Comparison of ENCODE assay signal across 8 cellular contexts in the genomic region with DNA sequence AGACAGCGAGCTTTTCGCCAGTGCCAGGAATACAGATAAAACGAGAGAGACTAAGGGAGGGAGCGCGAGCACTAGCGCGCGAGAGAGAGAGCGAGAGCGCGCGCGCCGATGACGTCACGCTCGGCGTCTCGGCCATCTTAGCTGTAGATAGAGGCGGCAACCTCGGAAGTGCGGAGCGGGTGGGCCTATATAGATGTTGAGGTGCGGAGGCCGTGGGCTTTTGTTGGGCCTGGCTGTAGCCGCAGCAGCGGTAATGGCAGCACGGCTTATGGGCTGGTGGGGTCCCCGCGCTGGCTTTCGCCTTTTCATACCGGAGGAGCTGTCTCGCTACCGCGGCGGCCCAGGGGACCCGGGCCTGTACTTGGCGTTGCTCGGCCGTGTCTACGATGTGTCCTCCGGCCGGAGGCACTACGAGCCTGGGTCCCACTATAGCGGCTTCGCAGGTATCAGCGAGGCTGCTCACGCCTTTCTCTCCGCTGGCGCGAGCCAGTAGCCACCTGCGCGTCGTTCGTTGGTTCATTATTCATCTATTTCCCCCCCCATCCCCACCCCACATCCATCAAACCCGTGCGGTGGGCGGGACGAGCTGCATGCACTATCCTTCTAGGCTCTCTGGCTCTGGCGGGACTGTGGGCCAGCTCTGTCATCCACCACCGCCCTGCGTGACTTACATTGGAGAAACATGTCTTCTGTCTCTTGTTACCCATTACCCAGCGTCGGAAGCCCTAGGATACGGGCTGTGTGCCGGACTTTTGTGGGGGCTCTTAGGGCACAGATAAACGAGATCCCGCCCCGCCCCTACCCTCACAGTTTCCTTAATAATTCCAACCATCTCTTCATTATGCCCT. TPM values are rescaled to one million over a fixed set of nuclear protein-coding genes. Genes with fewer than 3 reads are reported as not detected.
DNase-seq lines count a peak whose midpoint lies in the region; ATAC-seq and TF ChIP-seq lines count a peak whose summit lies in the region.

No MANE protein-coding gene starts in this region.

- no peaks in the 10 kb centered on the region for H3K36me3 ChIP-seq in SU-DHL-6 (ENCODE audit: low read length)
- H3K36me3 ChIP-seq in ovary = no peaks in the 10 kb centered on the region
- peaks cover 5% of the 10 kb centered on the region for H3K36me3 ChIP-seq in thymus (ENCODE audit: control insufficient read depth, insufficient read depth)

- WGBS in ovary, 3 donors = 0 to 1% (median 1%) methylated on average over 69 of the region's 69 CpGs
- WGBS in thymus = 2% methylated on average over 69 of the region's 69 CpGs

- H3K27me3 ChIP-seq in SU-DHL-6 (ENCODE audit: low read length) = no peaks in the 10 kb centered on the region
- no peaks in the 10 kb centered on the region for H3K27me3 ChIP-seq in ovary
- no peaks in the 10 kb centered on the region for H3K27me3 ChIP-seq in thymus (ENCODE audit: control insufficient read depth, insufficient read depth)

- H3K79me2 ChIP-seq in SU-DHL-6 (ENCODE audit: insufficient read depth, low read length) = peaks cover 40% of the 10 kb centered on the region

- no peaks in the 10 kb centered on the region for H3K9me3 ChIP-seq in SU-DHL-6 (ENCODE audit: insufficient read depth, low read length)
- H3K9me3 ChIP-seq in ovary = no peaks in the 10 kb centered on the region
- no peaks in the 10 kb centered on the region for H3K9me3 ChIP-seq in thymus (ENCODE audit: control insufficient read depth)

- H4K20me1 ChIP-seq in SU-DHL-6 (ENCODE audit: low read depth, low read length) = peaks cover 3% of the 10 kb centered on the region; the same call in 1 of the 2 replicates

- H3K9me2 ChIP-seq in SU-DHL-6 (replicated peaks; ENCODE audit: insufficient read depth, low read length) = no peaks in the 10 kb centered on the region

- peak; percentile 94 for TF ChIP-seq POLR2A in ovary (IDR thresholded peaks at IDR 0.05)

- H3K4me3 ChIP-seq in SU-DHL-6 (ENCODE audit: insufficient read depth, low read length, poor library complexity, severe bottlenecking) (peak overlapping the region; percentile 96), ovary (peak overlapping the region; percentile 98), thymus (ENCODE audit: low read length) (peak overlapping the region; percentile 96)

- peak overlapping the region; percentile 90 for H3K9ac ChIP-seq in SU-DHL-6 (ENCODE audit: low read length)

- TF ChIP-seq EP300 in ovary (IDR thresholded peaks at IDR 0.05) = no peak

- DNase-seq in GM10266 (ENCODE audit: extremely low spot score) = peak; percentile 89
- peak; percentile 95 for DNase-seq in NCI-H1105 (lab: John Stamatoyannopoulos, UW)
- peak; percentile 72 for DNase-seq in activated naive CD8-positive, alpha-beta T cell treated with anti-CD3 and anti-CD28 coated beads, Interleukin-2, amount 50 U/mL, for 16 hours (ENCODE audit: low read depth, low spot score)
- DNase-seq in Right ventricle myocardium superior = peak; percentile 97
- DNase-seq in ovary = peak; percentile 88 to 95 (median 92)

- H3F3A ChIP-seq in SU-DHL-6 (ENCODE audit: insufficient read depth) = peaks cover 5% of the 10 kb centered on the region; the same call in 1 of the 2 replicates

- H3K4me2 ChIP-seq in SU-DHL-6 (ENCODE audit: low read depth, low read length, poor library complexity, severe bottlenecking) = peak overlapping the region; percentile 80

- ATAC-seq in HG02623 (IDR thresholded peaks at IDR 0.05; ENCODE audit: unreplicated experiment) (peak; percentile 47), Right ventricle myocardium superior (ENCODE audit: poor library complexity) (peak; percentile 95)

- TF ChIP-seq CTCF in GM10266 (IDR thresholded peaks at IDR 0.05; ENCODE audit: control insufficient read depth, insufficient read depth, low read depth, missing control alignments) (no peak), SU-DHL-6 (IDR thresholded peaks at IDR 0.05; ENCODE audit: insufficient read depth, low read length, poor library complexity, severe bottlenecking) (no peak), ovary (IDR thresholded peaks at IDR 0.05) (peak in 2 of 3 donors; percentile 22 to 30)

- no peaks in the 10 kb centered on the region for H3K4me1 ChIP-seq in ovary (ENCODE audit: insufficient read depth)
- peaks cover 13% of the 10 kb centered on the region for H3K4me1 ChIP-seq in thymus (ENCODE audit: control insufficient read depth, insufficient read depth, low read length)

- peak overlapping the region; percentile 78 for H3K27ac ChIP-seq in SU-DHL-6 (ENCODE audit: low read depth, low read length)
- H3K27ac ChIP-seq in ovary = peak overlapping the region; percentile 97 to 100
- H3K27ac ChIP-seq in thymus (ENCODE audit: low read depth) = peak overlapping the region; percentile 99

- H2AFZ ChIP-seq in SU-DHL-6 (ENCODE audit: low read depth, low read length, severe bottlenecking) = peak overlapping the region; percentile 73

- intact Hi-C loops in Right ventricle myocardium superior (cut with DNase I) (no loop called here), ovary (cut with DNase I) (no loop called here)

RNA-seq across cellular contexts. Expression of gene CYB5D2, which starts 0.8 kb away (rescaled TPM):
- total RNA-seq in Right ventricle myocardium superior = 7.0 TPM
- 10 to 100 TPM; 12.2 to 38.9 (median 18.5) TPM for total RNA-seq in ovary
- polyA plus RNA-seq in ovary = 10 to 100 TPM; 16.9 to 28.9 TPM
- polyA plus RNA-seq in thymus = 17.6 TPM

RNA-seq across cellular contexts. Expression of gene ZZEF1, which starts 1.0 kb away (rescaled TPM):
- 32.1 TPM for total RNA-seq in Right ventricle myocardium superior
- total RNA-seq in ovary = 10 to 100 TPM; 36.4 to 60.8 (median 46.7) TPM
- polyA plus RNA-seq in ovary = 10 to 100 TPM; 16.6 to 30.0 TPM
- polyA plus RNA-seq in thymus = 10.4 TPM

Comparison
In these comparisons a context has a peak if more than half of its experiments do, and no peak if none do; other contexts are left out.
1. Peak in every context shown above with its lines: DNase-seq, ATAC-seq, H3K4me3 ChIP-seq and H3K27ac ChIP-seq.
2. CTCF ChIP-seq: peak in ovary (2 of 3); none in GM10266 (single experiment) and SU-DHL-6 (single experiment).